In the genomic region with DNA sequence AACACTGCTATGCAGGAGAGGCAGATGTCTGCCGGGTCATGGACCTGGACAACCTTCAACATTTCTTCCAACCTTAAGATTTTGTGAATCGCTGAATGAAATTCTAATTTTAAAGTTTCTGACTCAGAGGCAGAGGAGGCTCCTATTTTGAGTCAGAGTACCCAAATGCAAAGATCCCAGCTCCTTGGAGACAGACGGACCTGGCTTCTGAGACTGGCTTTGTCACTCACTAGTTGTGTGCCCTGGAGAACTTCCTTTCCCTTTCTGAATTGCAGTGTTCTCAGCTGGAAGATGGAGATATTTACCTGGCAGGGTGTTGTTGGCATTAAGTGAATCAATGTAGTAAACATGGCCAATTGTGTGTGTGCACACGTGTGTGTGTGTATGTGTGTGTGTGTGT, we compare ENCODE assay signal across 11 cellular contexts. TPM values are rescaled to one million over a fixed set of nuclear protein-coding genes. Genes with fewer than 3 reads are reported as not detected.
DNase-seq lines count a peak whose midpoint lies in the region; ATAC-seq and TF ChIP-seq lines count a peak whose summit lies in the region.
"Had no signal": no experiment of that assay in that cellular context is flagged by ENCODE, and none has a peak within 500 bp of the region (broad histone marks: within the 10 kb centered on the region; RNA-seq: fewer than 3 reads in every experiment).

No MANE protein-coding gene starts in this region.

- peaks cover 3% of the 10 kb centered on the region for H3K27me3 Mint-ChIP-seq in activated CD4-positive, alpha-beta memory T cell treated with anti-CD3 and anti-CD28 coated beads for 36 hours

- peak overlapping the region; percentile 24 for H3K4me3 Mint-ChIP-seq in activated CD4-positive, alpha-beta memory T cell treated with anti-CD3 and anti-CD28 coated beads for 36 hours

- no peaks in the 10 kb centered on the region for H3K9me3 Mint-ChIP-seq in activated CD4-positive, alpha-beta memory T cell treated with anti-CD3 and anti-CD28 coated beads for 36 hours

- H3K4me3 ChIP-seq in thoracic aorta (no peak overlapping the region), right atrium auricular region (no peak overlapping the region)
- H3K4me3 ChIP-seq: right lobe of liver had no signal

- peak; percentile 18 to 36 for DNase-seq in stimulated activated CD4-positive, alpha-beta T cell treated with anti-CD3 and anti-CD28 coated beads, Interleukin-15, amount 100 ng/mL, for 48 hours (ENCODE audit: low read depth in 2 of 2)
- no peak for DNase-seq in stimulated activated CD4-positive, alpha-beta T cell treated with anti-CD3 and anti-CD28 coated beads, Interleukin-12 subunit alpha, Interleukin-12 subunit beta, amount 100 ng/mL, for 4 hours
- DNase-seq in activated CD4-positive, alpha-beta memory T cell treated with anti-CD3 and anti-CD28 coated beads for 36 hours: peak; percentile 66
- no peak for DNase-seq in epithelial cell of prostate (ENCODE audit: low read depth, low spot score)
- no peak for DNase-seq in thoracic aorta (ENCODE audit: low spot score)
- DNase-seq in iPS-NIHi7 (ENCODE audit: extremely low spot score): no peak
- no peak for DNase-seq in pons (ENCODE audit: low spot score)
- no peak for DNase-seq in right atrium auricular region (ENCODE audit: low spot score)
- DNase-seq: NCI-H1417, NCI-H82, right lobe of liver had no signal

- H3K27ac ChIP-seq in epithelial cell of prostate (peak overlapping the region; percentile 97), thoracic aorta (peak overlapping the region; percentile 58 to 61), right atrium auricular region (no peak overlapping the region)
- H3K27ac ChIP-seq: right lobe of liver had no signal

- H3K27ac Mint-ChIP-seq in activated CD4-positive, alpha-beta memory T cell treated with anti-CD3 and anti-CD28 coated beads for 36 hours: peak overlapping the region; percentile 67

- peak; percentile 15 for ATAC-seq in thoracic aorta (ENCODE audit: insufficient number of reproducible peaks, low FRiP score, low read depth)
- ATAC-seq: right lobe of liver had no signal

- no peaks in the 10 kb centered on the region for H3K36me3 Mint-ChIP-seq in activated CD4-positive, alpha-beta memory T cell treated with anti-CD3 and anti-CD28 coated beads for 36 hours

- intact Hi-C loops in activated CD4-positive, alpha-beta memory T cell treated with anti-CD3 and anti-CD28 coated beads for 36 hours (cut with micrococcal nuclease): loop anchor here (10.0 kb wide), 1 partner anchor 506 kb away; a partner anchor contains a TSS

- POLR2A ChIA-PET in activated CD4-positive, alpha-beta memory T cell treated with anti-CD3 and anti-CD28 coated beads for 36 hours (lab: Charles Lee): interaction anchor here (0.6 to 4.7 kb wide), 7 partner anchors 35 to 639 kb away, joined by 3 to 91 read pairs (median 3); a partner anchor contains a TSS

- H3K27me3 ChIP-seq in thoracic aorta (replicated peaks; ENCODE audit: insufficient read depth) (no peaks in the 10 kb centered on the region), right atrium auricular region (no peaks in the 10 kb centered on the region)
- H3K27me3 ChIP-seq: right lobe of liver had no signal

- no peaks in the 10 kb centered on the region for H3K9me3 ChIP-seq in thoracic aorta
- H3K9me3 ChIP-seq in right atrium auricular region: no peaks in the 10 kb centered on the region
- H3K9me3 ChIP-seq: right lobe of liver had no signal

- TF ChIP-seq CTCF in thoracic aorta (IDR thresholded peaks at IDR 0.05): no peak
- no peak for TF ChIP-seq CTCF in right atrium auricular region (IDR thresholded peaks at IDR 0.05)

- H3K4me1 ChIP-seq in thoracic aorta (ENCODE audit: control insufficient read depth in 1 of 2, low read depth in 2 of 2) (peaks cover 16 to 43% of the 10 kb centered on the region in 2 donors), right atrium auricular region (peaks cover 0 to 57% of the 10 kb centered on the region in 2 donors)

- CTCF ChIA-PET in activated CD4-positive, alpha-beta memory T cell treated with anti-CD3 and anti-CD28 coated beads for 36 hours (lab: Charles Lee): interaction anchor here (0.9 to 7.6 kb wide), 9 partner anchors 11 to 259 kb away, joined by 3 to 229 read pairs (median 34); a partner anchor contains a TSS

- H3K36me3 ChIP-seq in thoracic aorta: no peaks in the 10 kb centered on the region
- no peaks in the 10 kb centered on the region for H3K36me3 ChIP-seq in right atrium auricular region
- H3K36me3 ChIP-seq: right lobe of liver had no signal

- H3K4me1 Mint-ChIP-seq in activated CD4-positive, alpha-beta memory T cell treated with anti-CD3 and anti-CD28 coated beads for 36 hours (ENCODE audit: low read depth): peaks cover 54% of the 10 kb centered on the region

RNA-seq across cellular contexts. Expression of a gene that starts 51.9 kb away (rescaled TPM):
- 10 to 100 TPM; 27.9 to 28.9 TPM for total RNA-seq in activated CD4-positive, alpha-beta memory T cell treated with anti-CD3 and anti-CD28 coated beads for 36 hours
- total RNA-seq in thoracic aorta (10 to 100 TPM; 20.2 to 55.8 TPM), right atrium auricular region (10 to 100 TPM; 25.6 to 55.1 TPM)

Comparison
In these comparisons a context has a peak if more than half of its experiments do, and no peak if none do; other contexts are left out.
1. DNase-seq: peak in stimulated activated CD4-positive, alpha-beta T cell treated with anti-CD3 and anti-CD28 coated beads, Interleukin-15, amount 100 ng/mL, for 48 hours (2 of 2) and activated CD4-positive, alpha-beta memory T cell treated with anti-CD3 and anti-CD28 coated beads for 36 hours (single experiment); none in stimulated activated CD4-positive, alpha-beta T cell treated with anti-CD3 and anti-CD28 coated beads, Interleukin-12 subunit alpha, Interleukin-12 subunit beta, amount 100 ng/mL, for 4 hours (single experiment), epithelial cell of prostate (single experiment), thoracic aorta (single experiment), iPS-NIHi7 (single experiment), pons (single experiment) and right atrium auricular region (single experiment).
2. H3K27ac ChIP-seq: peak in epithelial cell of prostate (single experiment) and thoracic aorta (2 of 2); none in right atrium auricular region (0 of 2).